ENCODE assay signal across 1 cellular context in genomic region chr12:67647547-67648305, GRCh38.
TF ChIP-seq lines count a peak whose summit lies in the region.

No MANE protein-coding gene starts in this region.

TF ChIP-seq in K562, 482 proteins besides CTCF, POLR2A, EP300 and RAD21 (continued from another document and continues in another):
- TF ChIP-seq SAP30 (IDR thresholded peaks at IDR 0.05; ENCODE audit: borderline replicate concordance, insufficient read depth, low read depth, low read length, poor library complexity, severe bottlenecking) (peak; percentile 90), ILF3 (IDR thresholded peaks at IDR 0.05; ENCODE audit: borderline replicate concordance) (no peak), GMEB1 (CRISPR knock-in tag; IDR thresholded peaks at IDR 0.05) (no peak), HLTF (IDR thresholded peaks at IDR 0.05) (no peak), ZNF347 (CRISPR knock-in tag; IDR thresholded peaks at IDR 0.05; ENCODE audit: low read depth) (no peak), ZFX (CRISPR knock-in tag; IDR thresholded peaks at IDR 0.05) (peak; percentile 29; the same call in 1 of the 2 replicates), TRIM28 (IDR thresholded peaks at IDR 0.05) (no peak), FOXJ2 (tag; IDR thresholded peaks at IDR 0.05) (peak; percentile 94), ETV6 (IDR thresholded peaks at IDR 0.05; ENCODE audit: borderline replicate concordance in 1 of 2, low read depth in 2 of 2, low read length in 1 of 2) (no peak), ETV6 (CRISPR knock-in tag; IDR thresholded peaks at IDR 0.05; ENCODE audit: borderline replicate concordance) (no peak), BCOR (IDR thresholded peaks at IDR 0.05) (no peak), FOXJ3 (CRISPR knock-in tag; IDR thresholded peaks at IDR 0.05) (peak; percentile 88), FOSL1 (tag; conservative IDR thresholded peaks at IDR 0.05) (no peak), TBP (optimal IDR thresholded peaks at IDR 0.05; ENCODE audit: low read depth, low read length) (peak; percentile 40), CGGBP1 (CRISPR knock-in tag; IDR thresholded peaks at IDR 0.05) (no peak), MNT (conservative IDR thresholded peaks at IDR 0.05) (peak; percentile 45 to 85; a peak in 3 of 4 replicates), ARID4B (CRISPR knock-in tag; IDR thresholded peaks at IDR 0.05) (peak; percentile 80), ATF1 (CRISPR knock-in tag; IDR thresholded peaks at IDR 0.05) (no peak), ATF1 (tag; IDR thresholded peaks at IDR 0.05) (0 out of 2 replicates have a peak, but pooled peaks have one; percentile 8), FOXK2 (conservative IDR thresholded peaks at IDR 0.05 in 1 of 2, IDR thresholded peaks at IDR 0.05 in 1 of 2; ENCODE audit: low read depth in 2 of 2) (peak; percentile 34 to 61; a peak in 2 of 4 replicates), E2F6 (IDR thresholded peaks at IDR 0.05; ENCODE audit: borderline replicate concordance in 1 of 2, extremely low read depth in 1 of 2, insufficient read depth in 1 of 2, insufficient read length in 1 of 2, low read depth in 1 of 2, low read length in 1 of 2, poor library complexity in 1 of 2, severe bottlenecking in 1 of 2) (peak in 1 of 2 experiments; percentile 13), CBX3 (IDR thresholded peaks at IDR 0.05; ENCODE audit: borderline replicate concordance in 1 of 2, low read length in 2 of 2) (no peak), BCL6 (CRISPR knock-in tag; IDR thresholded peaks at IDR 0.05) (no peak), ZBTB11 (CRISPR knock-in tag; IDR thresholded peaks at IDR 0.05) (no peak), MLLT1 (IDR thresholded peaks at IDR 0.05) (peak in 1 of 2 experiments; percentile 89; a peak in 2 of 4 replicates), CTCFL (IDR thresholded peaks at IDR 0.05; ENCODE audit: borderline replicate concordance, insufficient read depth, low read depth, low read length, poor library complexity, severe bottlenecking) (peak; percentile 22), MAX (CRISPR knock-in tag; IDR thresholded peaks at IDR 0.05) (peak; percentile 56; the same call in 1 of the 2 replicates), REST (CRISPR knock-in tag; IDR thresholded peaks at IDR 0.05; ENCODE audit: low read depth) (0 out of 2 replicates have a peak, but pooled peaks have one; percentile 39), RAD51 (IDR thresholded peaks at IDR 0.05; ENCODE audit: borderline replicate concordance, low read depth) (no peak), THAP12 (CRISPR knock-in tag; IDR thresholded peaks at IDR 0.05) (no peak), EZH2 (IDR thresholded peaks at IDR 0.05; ENCODE audit: borderline replicate concordance, low read depth, low read length) (no peak), EP400 (IDR thresholded peaks at IDR 0.05) (no peak), CBX1 (IDR thresholded peaks at IDR 0.05; ENCODE audit: low read depth) (0 out of 2 replicates have a peak, but pooled peaks have one; percentile 14)
